ENCODE assay signal across 12 cellular contexts in genomic region chr3:146156801-146157310, GRCh38. TPM values are rescaled to one million over a fixed set of nuclear protein-coding genes. Genes with fewer than 3 reads are reported as not detected.
DNase-seq lines count a peak whose midpoint lies in the region; ATAC-seq and TF ChIP-seq lines count a peak whose summit lies in the region.
"Had no signal": no experiment of that assay in that cellular context is flagged by ENCODE, and none has a peak within 500 bp of the region (broad histone marks: within the 10 kb centered on the region; RNA-seq: fewer than 3 reads in every experiment).

No MANE protein-coding gene starts in this region.

- no peaks in the 10 kb centered on the region for H3K36me3 ChIP-seq in colonic mucosa
- H3K36me3 ChIP-seq in muscle layer of duodenum (ENCODE audit: control insufficient read depth in 1 of 2, insufficient read depth in 2 of 2, low read length in 2 of 2) = peaks cover 0 to 5% of the 10 kb centered on the region in 2 donors
- H3K36me3 ChIP-seq in transverse colon = no peaks in the 10 kb centered on the region

- ATAC-seq in GM18511 (IDR thresholded peaks at IDR 0.05; ENCODE audit: unreplicated experiment) = no peak
- no peak for ATAC-seq in HG03135 (IDR thresholded peaks at IDR 0.05; ENCODE audit: unreplicated experiment)

- no peaks in the 10 kb centered on the region for H3K4me1 ChIP-seq in colonic mucosa
- H3K4me1 ChIP-seq in muscle layer of duodenum (ENCODE audit: control insufficient read depth in 1 of 2, insufficient read depth in 2 of 2, low read length in 2 of 2) = peaks cover 19 to 20% of the 10 kb centered on the region in 2 donors
- peaks cover 7 to 79% (median 54%) of the 10 kb centered on the region in 4 donors for H3K4me1 ChIP-seq in transverse colon

- no peak for TF ChIP-seq POLR2A in transverse colon (IDR thresholded peaks at IDR 0.05)

- TF ChIP-seq EP300 in transverse colon (IDR thresholded peaks at IDR 0.05; ENCODE audit: low read depth) = no peak

- peak overlapping the region; percentile 12 to 13 for H3K9ac ChIP-seq in colonic mucosa (ENCODE audit: low read depth in 2 of 2, low read length in 2 of 2)

- TF ChIP-seq CTCF in colonic mucosa (IDR thresholded peaks at IDR 0.05) (no peak), transverse colon (IDR thresholded peaks at IDR 0.05) (no peak)

- intact Hi-C loops in colonic mucosa (cut with DNase I) (no loop called here), transverse colon (cut with DNase I; ENCODE audit: low total_unique reads) (no loop called here)

- H3K9me3 ChIP-seq in colonic mucosa = no peaks in the 10 kb centered on the region
- H3K9me3 ChIP-seq in muscle layer of duodenum (ENCODE audit: control insufficient read depth in 1 of 2, low read length in 2 of 2) = no peaks in the 10 kb centered on the region
- no peaks in the 10 kb centered on the region for H3K9me3 ChIP-seq in transverse colon

- DNase-seq in DMS 273 (lab: John Stamatoyannopoulos, UW; ENCODE audit: unreplicated experiment) (peak; percentile 55), DMS 273 treated with DMSO at 0.1 percent for 48 hours (lab: John Stamatoyannopoulos, UW) (no peak), colonic mucosa (no peak), transverse colon (peak; percentile 26), NOMO-1 treated with dmso at 0.1 percent for 144 hours (lab: John Stamatoyannopoulos, UW; ENCODE audit: unreplicated experiment) (no peak)
- DNase-seq: activated effector memory CD4-positive, alpha-beta T cell treated with anti-CD3 and anti-CD28 coated beads, Interleukin-2, amount 50 U/mL, for 16 hours; effector CD8-positive, alpha-beta T cell; MV-4-11 had no signal

- H3K27me3 ChIP-seq in colonic mucosa (no peaks in the 10 kb centered on the region), muscle layer of duodenum (ENCODE audit: low read depth, low read length) (no peaks in the 10 kb centered on the region), transverse colon (no peaks in the 10 kb centered on the region)

- 9 to 28% methylated on average over 3 of the region's 3 CpGs for WGBS in transverse colon (ENCODE audit: low coverage in 1 of 2), 2 donors

- peak overlapping the region; percentile 58 for H3K27ac ChIP-seq in colonic mucosa
- peak overlapping the region; percentile 93 for H3K27ac ChIP-seq in muscle layer of duodenum (ENCODE audit: low read length)
- peak overlapping the region; percentile 92 to 97 (median 95) for H3K27ac ChIP-seq in transverse colon
- H3K27ac ChIP-seq: 22Rv1 had no signal

- in situ Hi-C loops in transverse colon (cut with MboI; ENCODE audit: low pct_ligation_motif_present in 1 of 4, low pct_unique_long_range_greater_than_20kb in 1 of 4, low sequenced_read_pairs in 3 of 4) = loop anchor here in 1 of 4 donors (25.0 kb wide), 1 partner anchor 95 kb away; no protein-coding TSS in a partner anchor

- H3K4me3 ChIP-seq in colonic mucosa = no peak overlapping the region
- peak overlapping the region; percentile 37 to 54 for H3K4me3 ChIP-seq in muscle layer of duodenum (ENCODE audit: low read depth in 1 of 2, low read length in 2 of 2)
- H3K4me3 ChIP-seq in transverse colon = peak overlapping the region in 2 of 4 donors; percentile 5 to 84

RNA-seq across cellular contexts. Expression of gene PLOD2, which starts 4.1 kb away (rescaled TPM):
- total RNA-seq in colonic mucosa = 100 to 1,000 TPM in 1 of 2 donors, 10 to 100 TPM in 1; 66.7 to 245 TPM
- total RNA-seq in transverse colon = 100 to 1,000 TPM in 2 of 4 donors, 10 to 100 TPM in 2; 18.9 to 178 (median 92.0) TPM

Comparison
In these comparisons a context has a peak if more than half of its experiments do, and no peak if none do; other contexts are left out.
1. DNase-seq: peak in DMS 273 (single experiment) and transverse colon (single experiment); none in DMS 273 treated with DMSO at 0.1 percent for 48 hours (single experiment), colonic mucosa (single experiment) and NOMO-1 treated with dmso at 0.1 percent for 144 hours (single experiment).
2. Peak in every context shown above with its lines, with median percentiles within 50 percentile points of each other: H3K27ac ChIP-seq.